In the genomic region with DNA sequence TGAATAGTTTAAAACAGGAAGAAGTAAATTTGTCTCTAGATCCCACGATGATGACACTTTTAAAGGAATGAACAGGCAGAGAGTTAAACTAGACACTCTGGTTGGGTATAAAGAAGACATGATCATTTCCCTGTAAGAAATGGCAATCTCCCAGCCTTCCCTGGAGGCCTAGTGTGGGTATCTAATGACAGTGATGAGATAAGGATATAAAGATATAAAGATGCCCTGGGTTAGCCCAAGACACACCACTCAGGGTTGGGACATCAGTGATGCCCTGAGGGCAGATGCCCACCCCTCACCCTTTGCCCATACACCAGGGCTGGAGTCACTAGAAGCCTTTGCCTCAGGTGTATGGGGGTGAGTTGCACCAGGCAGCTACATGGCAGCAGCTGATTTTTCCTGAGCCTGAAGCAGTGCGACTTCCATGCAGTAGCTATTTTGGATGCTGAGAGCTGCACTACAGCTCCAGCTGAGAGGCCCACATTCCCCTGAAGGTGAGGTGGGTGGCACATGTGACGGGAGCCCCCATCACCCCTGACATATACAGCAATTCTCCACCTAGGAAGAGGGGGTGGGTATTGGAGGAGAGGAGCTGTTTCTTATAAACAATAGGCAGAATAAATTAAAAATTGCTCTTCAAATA, we compare ENCODE assay signal across 19 cellular contexts.
A peak's percentile ranks its signal among the peaks of the same experiment; 100 is the strongest.
DNase-seq lines count a peak whose midpoint lies in the region; ATAC-seq and TF ChIP-seq lines count a peak whose summit lies in the region.
"Had no signal": no experiment of that assay in that cellular context is flagged by ENCODE, and none has a peak within 500 bp of the region (broad histone marks: within the 10 kb centered on the region; RNA-seq: fewer than 3 reads in every experiment).

No MANE protein-coding gene starts in this region.

- TF ChIP-seq CTCF in esophagus squamous epithelium (IDR thresholded peaks at IDR 0.05) (no peak), mesothelial cell of epicardium (IDR thresholded peaks at IDR 0.05; ENCODE audit: unreplicated experiment) (no peak), transverse colon (IDR thresholded peaks at IDR 0.05) (no peak)

- in situ Hi-C loops in transverse colon (cut with MboI; ENCODE audit: low pct_ligation_motif_present in 1 of 4, low pct_unique_long_range_greater_than_20kb in 1 of 4, low sequenced_read_pairs in 3 of 4): loop anchor here in 1 of 4 donors (25.0 kb wide), 1 partner anchor 1354 kb away; no protein-coding TSS in a partner anchor

- H3K36me3 ChIP-seq in esophagus squamous epithelium: no peaks in the 10 kb centered on the region
- no peaks in the 10 kb centered on the region for H3K36me3 ChIP-seq in skeletal muscle satellite cell (ENCODE audit: insufficient read depth, low read length)
- no peaks in the 10 kb centered on the region for H3K36me3 ChIP-seq in transverse colon
- H3K36me3 ChIP-seq: HAP-1 had no signal

- ATAC-seq in HG02970 (IDR thresholded peaks at IDR 0.05; ENCODE audit: low FRiP score, unreplicated experiment): no peak
- ATAC-seq: activated T-cell treated with anti-CD3 and anti-CD28 coated beads, Interleukin-2, amount 50 U/mL, for 72 hours had no signal

- H3K9me3 Mint-ChIP-seq in mesothelial cell of epicardium: no peaks in the 10 kb centered on the region
- H3K9me3 Mint-ChIP-seq: activated naive CD8-positive, alpha-beta T cell treated with anti-CD3 and anti-CD28 coated beads for 36 hours; activated T-cell treated with anti-CD3 and anti-CD28 coated beads, Interleukin-2, amount 50 U/mL, for 72 hours; T-helper 2 cell treated with Interferon-gamma antibody and Interleukin-4, amounts not matched to agents 5 μg/mL and 100 μg/mL, for 36 hours had no signal

- H3K4me3 Mint-ChIP-seq in mesothelial cell of epicardium: no peak overlapping the region
- H3K4me3 Mint-ChIP-seq: activated naive CD8-positive, alpha-beta T cell treated with anti-CD3 and anti-CD28 coated beads for 36 hours; activated T-cell treated with anti-CD3 and anti-CD28 coated beads, Interleukin-2, amount 50 U/mL, for 72 hours; B cell; T-helper 2 cell treated with Interferon-gamma antibody and Interleukin-4, amounts not matched to agents 5 μg/mL and 100 μg/mL, for 36 hours had no signal

- intact Hi-C loops in esophagus squamous epithelium (cut with DNase I): no loop called here
- intact Hi-C loops in transverse colon (cut with DNase I; ENCODE audit: low total_unique reads): no loop called here

- H3K4me3 ChIP-seq in esophagus squamous epithelium (no peak overlapping the region), skeletal muscle satellite cell (ENCODE audit: low read length) (no peak overlapping the region), transverse colon (no peak overlapping the region)
- H3K4me3 ChIP-seq: HAP-1 had no signal

- H3K27ac Mint-ChIP-seq in mesothelial cell of epicardium: peak overlapping the region; percentile 80
- H3K27ac Mint-ChIP-seq: activated naive CD8-positive, alpha-beta T cell treated with anti-CD3 and anti-CD28 coated beads for 36 hours; activated T-cell treated with anti-CD3 and anti-CD28 coated beads, Interleukin-2, amount 50 U/mL, for 72 hours; B cell; T-helper 2 cell treated with Interferon-gamma antibody and Interleukin-4, amounts not matched to agents 5 μg/mL and 100 μg/mL, for 36 hours had no signal

- DNase-seq in SK-N-DZ (ENCODE audit: low spot score): peak; percentile 36
- no peak for DNase-seq in esophagus squamous epithelium (lab: John Stamatoyannopoulos, UW)
- no peak for DNase-seq in mesothelial cell of epicardium (ENCODE audit: low spot score in 2 of 2, unreplicated experiment in 2 of 2)
- no peak for DNase-seq in transverse colon
- no peak for DNase-seq in erythroblast (lab: John Stamatoyannopoulos, UW)
- no peak for DNase-seq in AG08395 (ENCODE audit: low spot score)
- DNase-seq: activated naive CD8-positive, alpha-beta T cell treated with anti-CD3 and anti-CD28 coated beads for 36 hours; activated T-cell treated with anti-CD3 and anti-CD28 coated beads, Interleukin-2, amount 50 U/mL, for 72 hours; IMR-90; midbrain; NCI-H2029 treated with DMSO at 0.1 percent for 48 hours; NCI-H510A treated with DMSO at 0.1 percent for 48 hours; stimulated activated CD8-positive, alpha-beta memory T cell treated with anti-CD3 and anti-CD28 coated beads, Interleukin-4, amount 100 ng/mL, for 48 hours; substantia nigra had no signal

- TF ChIP-seq POLR2A in esophagus squamous epithelium (IDR thresholded peaks at IDR 0.05) (no peak), transverse colon (IDR thresholded peaks at IDR 0.05) (no peak), erythroblast (IDR thresholded peaks at IDR 0.05; ENCODE audit: low read length) (no peak)

- TF ChIP-seq EP300 in transverse colon (IDR thresholded peaks at IDR 0.05; ENCODE audit: low read depth): no peak

- H3K4me2 ChIP-seq in skeletal muscle satellite cell (ENCODE audit: low read length): peak overlapping the region; percentile 34

- no peaks in the 10 kb centered on the region for H3K36me3 Mint-ChIP-seq in mesothelial cell of epicardium
- H3K36me3 Mint-ChIP-seq: activated naive CD8-positive, alpha-beta T cell treated with anti-CD3 and anti-CD28 coated beads for 36 hours had no signal

- H3K9ac ChIP-seq in skeletal muscle satellite cell (ENCODE audit: low read depth, low read length): peak overlapping the region; percentile 29

- 14 to 30% methylated on average over 1 to 3 of the region's 3 CpGs for WGBS in esophagus squamous epithelium, 2 donors
- 54 to 71% methylated on average over 1 to 3 of the region's 3 CpGs for WGBS in transverse colon (ENCODE audit: low coverage in 1 of 2), 2 donors

- H3K27me3 ChIP-seq in esophagus squamous epithelium: no peaks in the 10 kb centered on the region
- H3K27me3 ChIP-seq in skeletal muscle satellite cell (ENCODE audit: control insufficient read depth, insufficient read depth, low read length): no peaks in the 10 kb centered on the region
- no peaks in the 10 kb centered on the region for H3K27me3 ChIP-seq in transverse colon

- no peaks in the 10 kb centered on the region for H3K27me3 Mint-ChIP-seq in mesothelial cell of epicardium (ENCODE audit: low read depth)

- no peaks in the 10 kb centered on the region for H3K9me3 ChIP-seq in esophagus squamous epithelium
- no peaks in the 10 kb centered on the region for H3K9me3 ChIP-seq in skeletal muscle satellite cell (replicated peaks; ENCODE audit: low read length)
- no peaks in the 10 kb centered on the region for H3K9me3 ChIP-seq in transverse colon
- H3K9me3 ChIP-seq: HAP-1 had no signal

- H3K4me1 ChIP-seq in esophagus squamous epithelium: peaks cover 0 to 29% (median 7%) of the 10 kb centered on the region in 3 donors
- H3K4me1 ChIP-seq in skeletal muscle satellite cell (ENCODE audit: control insufficient read depth, insufficient read depth, low read length): peaks cover 13% of the 10 kb centered on the region
- H3K4me1 ChIP-seq in transverse colon: peaks cover 0 to 5% (median 0%) of the 10 kb centered on the region in 4 donors
- H3K4me1 ChIP-seq: HAP-1 had no signal

- H3K27ac ChIP-seq in esophagus squamous epithelium (peak overlapping the region; percentile 30 to 61 (median 49)), transverse colon (no peak overlapping the region)

- H3K4me1 Mint-ChIP-seq in mesothelial cell of epicardium: peaks cover 52% of the 10 kb centered on the region
- H3K4me1 Mint-ChIP-seq: B cell had no signal

Comparison
In these comparisons a context has a peak if more than half of its experiments do, and no peak if none do; other contexts are left out.
1. H3K27ac ChIP-seq: peak in esophagus squamous epithelium (4 of 4); none in transverse colon (0 of 4).